ENCODE assay signal across 37 cellular contexts in genomic region chr1:67844988-67845387, GRCh38. TPM values are rescaled to one million over a fixed set of nuclear protein-coding genes. Genes with fewer than 3 reads are reported as not detected.
"Had no signal": no experiment of that assay in that cellular context is flagged by ENCODE, and none has a peak within 500 bp of the region (broad histone marks: within the 10 kb centered on the region; RNA-seq: fewer than 3 reads in every experiment).

No MANE protein-coding gene starts in this region.

- DNase-seq: activated CD4-positive, alpha-beta memory T cell treated with anti-CD3 and anti-CD28 coated beads for 36 hours; activated CD4-positive, alpha-beta T cell treated with anti-CD3 and anti-CD28 coated beads for 36 hours; activated CD4-positive, alpha-beta T cell treated with anti-CD3 and anti-CD28 coated beads, Interleukin-2, amount 10 ng/mL, durations not matched to agents 24 days and 14 days; activated CD4-positive, CD25-positive, alpha-beta regulatory T cell; activated CD4-positive, CD25-positive, alpha-beta regulatory T cell treated with anti-CD3 and anti-CD28 coated beads, Interleukin-2, amount 50 U/mL, for 72 hours; activated CD8-positive, alpha-beta memory T cell treated with anti-CD3 and anti-CD28 coated beads, Interleukin-2, amount 10 ng/mL, durations not matched to agents 7 days and 5 days; activated CD8-positive, alpha-beta memory T cell treated with anti-CD3 and anti-CD28 coated beads, Interleukin-2, amount 50 U/mL, for 4 hours; activated CD8-positive, alpha-beta T cell treated with anti-CD3 and anti-CD28 coated beads, Interleukin-2, amount 10 ng/mL, durations not matched to agents 7 days and 5 days; activated effector memory CD4-positive, alpha-beta T cell treated with anti-CD3 and anti-CD28 coated beads, Interleukin-2, amount 50 U/mL, for 16 hours; activated naive CD4-positive, alpha-beta T cell treated with anti-CD3 and anti-CD28 coated beads for 36 hours; activated naive CD8-positive, alpha-beta T cell treated with anti-CD3 and anti-CD28 coated beads for 36 hours; activated naive CD8-positive, alpha-beta T cell treated with anti-CD3 and anti-CD28 coated beads, Interleukin-2, amount 50 U/mL, for 24 hours; activated T-cell treated with anti-CD3 and anti-CD28 coated beads, Interleukin-2, amount 50 U/mL, for 1 hour; activated T-cell treated with anti-CD3 and anti-CD28 coated beads, Interleukin-2, amount 50 U/mL, for 48 hours; adrenal gland; amygdala; aorta; brain microvascular endothelial cell; dorsolateral prefrontal cortex; effector memory CD4-positive, alpha-beta T cell; endodermal cell; erythroblast; foreskin keratinocyte; gastrocnemius medialis; glutamatergic neuron; heart left ventricle; T-helper 1 cell; T-helper 17 cell; T1000; WERI-Rb-1 had no signal

- H3K4me3 ChIP-seq: adrenal gland, coronary artery, dorsolateral prefrontal cortex, gastrocnemius medialis, heart left ventricle had no signal

- ATAC-seq: activated CD4-positive, alpha-beta T cell treated with anti-CD3 and anti-CD28 coated beads for 36 hours; activated CD8-positive, alpha-beta memory T cell treated with anti-CD3 and anti-CD28 coated beads, Interleukin-2, amount 10 ng/mL, durations not matched to agents 7 days and 5 days; activated CD8-positive, alpha-beta T cell treated with anti-CD3 and anti-CD28 coated beads, Interleukin-2, amount 10 ng/mL, durations not matched to agents 7 days and 5 days; activated naive CD8-positive, alpha-beta T cell treated with anti-CD3 and anti-CD28 coated beads, Interleukin-2, amount 50 U/mL, for 24 hours; foreskin keratinocyte; gastrocnemius medialis; heart left ventricle; T-helper 17 cell had no signal

- H3K4me1 Mint-ChIP-seq: activated CD4-positive, alpha-beta T cell treated with anti-CD3 and anti-CD28 coated beads for 36 hours; activated CD4-positive, alpha-beta T cell treated with anti-CD3 and anti-CD28 coated beads, Interleukin-2, amount 10 ng/mL, durations not matched to agents 24 days and 14 days; activated CD8-positive, alpha-beta memory T cell treated with anti-CD3 and anti-CD28 coated beads, Interleukin-2, amount 10 ng/mL, durations not matched to agents 7 days and 5 days; activated naive CD4-positive, alpha-beta T cell treated with anti-CD3 and anti-CD28 coated beads, Interleukin-2, amount 50 U/mL, for 24 hours; activated naive CD8-positive, alpha-beta T cell treated with anti-CD3 and anti-CD28 coated beads for 36 hours; activated naive CD8-positive, alpha-beta T cell treated with anti-CD3 and anti-CD28 coated beads, Interleukin-2, amount 50 U/mL, for 24 hours; central memory CD8-positive, alpha-beta T cell had no signal

- H3K36me3 ChIP-seq: adrenal gland, brain microvascular endothelial cell, gastrocnemius medialis, heart left ventricle, WERI-Rb-1 had no signal

- H3K4me3 Mint-ChIP-seq: activated CD4-positive, alpha-beta memory T cell treated with anti-CD3 and anti-CD28 coated beads for 36 hours; activated CD4-positive, alpha-beta T cell treated with anti-CD3 and anti-CD28 coated beads for 36 hours; activated CD4-positive, alpha-beta T cell treated with anti-CD3 and anti-CD28 coated beads, Interleukin-2, amount 10 ng/mL, durations not matched to agents 24 days and 14 days; activated CD8-positive, alpha-beta memory T cell treated with anti-CD3 and anti-CD28 coated beads, Interleukin-2, amount 10 ng/mL, durations not matched to agents 7 days and 5 days; activated CD8-positive, alpha-beta T cell treated with anti-CD3 and anti-CD28 coated beads, Interleukin-2, amount 10 ng/mL, durations not matched to agents 7 days and 5 days; activated naive CD4-positive, alpha-beta T cell treated with anti-CD3 and anti-CD28 coated beads for 36 hours; activated naive CD4-positive, alpha-beta T cell treated with anti-CD3 and anti-CD28 coated beads, Interleukin-2, amount 50 U/mL, for 24 hours; activated naive CD8-positive, alpha-beta T cell treated with anti-CD3 and anti-CD28 coated beads for 36 hours; activated naive CD8-positive, alpha-beta T cell treated with anti-CD3 and anti-CD28 coated beads, Interleukin-2, amount 50 U/mL, for 24 hours; activated T-helper 1 cell treated with anti-CD3 and anti-CD28 coated beads, Interleukin-12 subunit alpha, Interleukin-12 subunit beta, Interleukin-2, Interleukin-4 antibody, amounts not matched to agents 30 ng/mL and 10 ng/mL and 1 ng/mL, durations not matched to agents 14 hours and 24 hours and 36 hours; central memory CD8-positive, alpha-beta T cell; dendritic cell treated with granulocyte-macrophage colony-stimulating factor and Interleukin-4, amounts not matched to agents 40 ng/mL and 50 ng/mL, for 4 days; endodermal cell; T-helper 17 cell; T-helper 2 cell treated with Interferon-gamma antibody and Interleukin-4, amounts not matched to agents 5 μg/mL and 100 μg/mL, for 36 hours had no signal

- H3K36me3 Mint-ChIP-seq: activated CD4-positive, alpha-beta memory T cell treated with anti-CD3 and anti-CD28 coated beads for 36 hours; activated CD8-positive, alpha-beta memory T cell treated with anti-CD3 and anti-CD28 coated beads, Interleukin-2, amount 10 ng/mL, durations not matched to agents 7 days and 5 days; activated naive CD4-positive, alpha-beta T cell treated with anti-CD3 and anti-CD28 coated beads, Interleukin-2, amount 50 U/mL, for 24 hours; activated naive CD8-positive, alpha-beta T cell treated with anti-CD3 and anti-CD28 coated beads for 36 hours had no signal

- H3K27me3 ChIP-seq: adrenal gland, brain microvascular endothelial cell, foreskin keratinocyte, gastrocnemius medialis, heart left ventricle had no signal

- H3K27ac ChIP-seq: adrenal gland, brain microvascular endothelial cell, dorsolateral prefrontal cortex, foreskin keratinocyte, gastrocnemius medialis, heart left ventricle, WERI-Rb-1 had no signal

- H3K27ac Mint-ChIP-seq: activated CD4-positive, alpha-beta memory T cell treated with anti-CD3 and anti-CD28 coated beads for 36 hours; activated CD4-positive, alpha-beta T cell treated with anti-CD3 and anti-CD28 coated beads for 36 hours; activated CD4-positive, alpha-beta T cell treated with anti-CD3 and anti-CD28 coated beads, Interleukin-2, amount 10 ng/mL, durations not matched to agents 24 days and 14 days; activated CD8-positive, alpha-beta memory T cell treated with anti-CD3 and anti-CD28 coated beads, Interleukin-2, amount 10 ng/mL, durations not matched to agents 7 days and 5 days; activated CD8-positive, alpha-beta T cell treated with anti-CD3 and anti-CD28 coated beads, Interleukin-2, amount 10 ng/mL, durations not matched to agents 7 days and 5 days; activated naive CD4-positive, alpha-beta T cell treated with anti-CD3 and anti-CD28 coated beads for 36 hours; activated naive CD4-positive, alpha-beta T cell treated with anti-CD3 and anti-CD28 coated beads, Interleukin-2, amount 50 U/mL, for 24 hours; activated naive CD8-positive, alpha-beta T cell treated with anti-CD3 and anti-CD28 coated beads for 36 hours; activated naive CD8-positive, alpha-beta T cell treated with anti-CD3 and anti-CD28 coated beads, Interleukin-2, amount 50 U/mL, for 24 hours; activated T-helper 1 cell treated with anti-CD3 and anti-CD28 coated beads, Interleukin-12 subunit alpha, Interleukin-12 subunit beta, Interleukin-2, Interleukin-4 antibody, amounts not matched to agents 30 ng/mL and 10 ng/mL and 1 ng/mL, durations not matched to agents 14 hours and 24 hours and 36 hours; activated T-helper 2 cell treated with anti-CD3 and anti-CD28 coated beads, Interferon-gamma antibody, Interleukin-2, Interleukin-4, amounts not matched to agents 10 μg/mL and 5 μg/mL and 100 μg/mL, durations not matched to agents 14 hours and 24 hours and 36 hours; dendritic cell treated with granulocyte-macrophage colony-stimulating factor and Interleukin-4, amounts not matched to agents 40 ng/mL and 50 ng/mL, for 4 days; endodermal cell; T-helper 17 cell; T-helper 2 cell treated with Interferon-gamma antibody and Interleukin-4, amounts not matched to agents 5 μg/mL and 100 μg/mL, for 36 hours had no signal

- H3K9me3 ChIP-seq: adrenal gland, gastrocnemius medialis, heart left ventricle had no signal

- H3K9me3 Mint-ChIP-seq: activated CD4-positive, alpha-beta memory T cell treated with anti-CD3 and anti-CD28 coated beads for 36 hours; activated CD4-positive, alpha-beta T cell treated with anti-CD3 and anti-CD28 coated beads, Interleukin-2, amount 10 ng/mL, durations not matched to agents 24 days and 14 days; activated naive CD4-positive, alpha-beta T cell treated with anti-CD3 and anti-CD28 coated beads for 36 hours; activated naive CD4-positive, alpha-beta T cell treated with anti-CD3 and anti-CD28 coated beads, Interleukin-2, amount 50 U/mL, for 24 hours; activated naive CD8-positive, alpha-beta T cell treated with anti-CD3 and anti-CD28 coated beads for 36 hours; activated naive CD8-positive, alpha-beta T cell treated with anti-CD3 and anti-CD28 coated beads, Interleukin-2, amount 50 U/mL, for 24 hours; activated T-helper 1 cell treated with anti-CD3 and anti-CD28 coated beads, Interleukin-12 subunit alpha, Interleukin-12 subunit beta, Interleukin-2, Interleukin-4 antibody, amounts not matched to agents 30 ng/mL and 10 ng/mL and 1 ng/mL, durations not matched to agents 14 hours and 24 hours and 36 hours; activated T-helper 2 cell treated with anti-CD3 and anti-CD28 coated beads, Interferon-gamma antibody, Interleukin-2, Interleukin-4, amounts not matched to agents 10 μg/mL and 5 μg/mL and 100 μg/mL, durations not matched to agents 14 hours and 24 hours and 36 hours; central memory CD8-positive, alpha-beta T cell; dendritic cell treated with granulocyte-macrophage colony-stimulating factor and Interleukin-4, amounts not matched to agents 40 ng/mL and 50 ng/mL, for 4 days; endodermal cell; T-helper 2 cell treated with Interferon-gamma antibody and Interleukin-4, amounts not matched to agents 5 μg/mL and 100 μg/mL, for 36 hours had no signal

RNA-seq across cellular contexts. Expression of gene GNG12, which starts 11.7 kb away (rescaled TPM):
- total RNA-seq: activated CD8-positive, alpha-beta T cell treated with anti-CD3 and anti-CD28 coated beads, Interleukin-2, amount 10 ng/mL, durations not matched to agents 7 days and 5 days; T-helper 17 cell had no signal
